Comparison of ENCODE assay signal across 18 cellular contexts in genomic region chr1:203476223-203476622, GRCh38. TPM values are rescaled to one million over a fixed set of nuclear protein-coding genes. Genes with fewer than 3 reads are reported as not detected.
A peak's percentile ranks its signal among the peaks of the same experiment; 100 is the strongest.
DNase-seq lines count a peak whose midpoint lies in the region; ATAC-seq and TF ChIP-seq lines count a peak whose summit lies in the region.
"Had no signal": no experiment of that assay in that cellular context is flagged by ENCODE, and none has a peak within 500 bp of the region (broad histone marks: within the 10 kb centered on the region; RNA-seq: fewer than 3 reads in every experiment).

No MANE protein-coding gene starts in this region.

- TF ChIP-seq POLR2A in sigmoid colon (IDR thresholded peaks at IDR 0.05): peak in 1 of 2 donors; percentile 12

- H3K4me1 ChIP-seq in left ventricle myocardium inferior: peaks cover 38% of the 10 kb centered on the region
- H3K4me1 ChIP-seq in left lung: peaks cover 5 to 13% of the 10 kb centered on the region in 2 donors
- peaks cover 0 to 55% (median 44%) of the 10 kb centered on the region in 4 donors for H3K4me1 ChIP-seq in sigmoid colon
- H3K4me1 ChIP-seq: Caco-2 had no signal

- H3K9me3 ChIP-seq in left ventricle myocardium inferior (replicated peaks): no peaks in the 10 kb centered on the region
- H3K9me3 ChIP-seq in left lung: no peaks in the 10 kb centered on the region
- H3K9me3 ChIP-seq in sigmoid colon: no peaks in the 10 kb centered on the region
- H3K9me3 ChIP-seq: Caco-2 had no signal

- H3K4me3 ChIP-seq in left ventricle myocardium inferior: peak overlapping the region; percentile 62
- peak overlapping the region; percentile 11 to 14 for H3K4me3 ChIP-seq in left lung
- H3K4me3 ChIP-seq in sigmoid colon: peak overlapping the region; percentile 51 to 66 (median 64)
- H3K4me3 ChIP-seq: PC-9 had no signal

- intact Hi-C loops in left ventricle myocardium inferior (cut with micrococcal nuclease): no loop called here
- intact Hi-C loops in left ventricle myocardium superior (cut with micrococcal nuclease): no loop called here
- intact Hi-C loops in left lung (cut with DNase I): no loop called here
- intact Hi-C loops in sigmoid colon (cut with DNase I): no loop called here

- peak overlapping the region; percentile 80 for H3K27ac ChIP-seq in left ventricle myocardium inferior (replicated peaks)
- H3K27ac ChIP-seq in left lung: peak overlapping the region; percentile 9
- peak overlapping the region; percentile 87 to 96 (median 91) for H3K27ac ChIP-seq in sigmoid colon
- H3K27ac ChIP-seq: PC-9 had no signal

- TF ChIP-seq EP300 in sigmoid colon (IDR thresholded peaks at IDR 0.05): no peak

- WGBS in sigmoid colon, 2 donors: 70 to 74% methylated on average over 6 of the region's 6 CpGs

- TF ChIP-seq CTCF in left ventricle myocardium inferior (IDR thresholded peaks at IDR 0.05; ENCODE audit: borderline replicate concordance): no peak
- TF ChIP-seq CTCF in left lung (IDR thresholded peaks at IDR 0.05): no peak
- TF ChIP-seq CTCF in sigmoid colon (IDR thresholded peaks at IDR 0.05): no peak

- DNase-seq in left ventricle myocardium inferior: no peak
- no peak for DNase-seq in left ventricle myocardium superior
- no peak for DNase-seq in left lung
- no peak for DNase-seq in sigmoid colon
- no peak for DNase-seq in activated naive CD4-positive, alpha-beta T cell treated with Interleukin-2 at 50 U/mL for 16 hours
- no peak for DNase-seq in activated T-cell treated with anti-CD3 and anti-CD28 coated beads, Interleukin-2, amount 50 U/mL, for 48 hours
- no peak for DNase-seq in GDM1 (lab: John Stamatoyannopoulos, UW)
- DNase-seq: activated CD4-positive, CD25-positive, alpha-beta regulatory T cell treated with anti-CD3 and anti-CD28 coated beads, Interleukin-2, amount 50 U/mL, for 72 hours; activated T-cell treated with anti-CD3 and anti-CD28 coated beads, Interleukin-2, amount 50 U/mL, for 1 hour; MV-4-11; stimulated activated CD4-positive, alpha-beta T cell treated with anti-CD3 and anti-CD28 coated beads, Interleukin-4, amount 100 ng/mL, for 1 hour; stimulated activated naive B cell treated with anti-CD40 and anti-IgM and Interleukin-4, amounts not matched to agents 10 μg/mL and 1 μg/mL and 100 μg/mL, for 72 hours had no signal

- ATAC-seq in left ventricle myocardium superior (no peak), left lung (no peak), GM18861 (IDR thresholded peaks at IDR 0.05; ENCODE audit: unreplicated experiment) (no peak)
- ATAC-seq: stimulated activated naive B cell treated with anti-CD40 and anti-IgM and Interleukin-4, amounts not matched to agents 10 μg/mL and 1 μg/mL and 100 μg/mL, for 72 hours had no signal

- no peaks in the 10 kb centered on the region for H3K36me3 ChIP-seq in left ventricle myocardium inferior
- H3K36me3 ChIP-seq in left lung: no peaks in the 10 kb centered on the region
- H3K36me3 ChIP-seq in sigmoid colon: no peaks in the 10 kb centered on the region

- H3K27me3 ChIP-seq in left ventricle myocardium inferior (ENCODE audit: low read depth): peaks cover 40% of the 10 kb centered on the region
- peaks cover 0 to 13% of the 10 kb centered on the region in 2 donors for H3K27me3 ChIP-seq in left lung
- no peaks in the 10 kb centered on the region for H3K27me3 ChIP-seq in sigmoid colon

RNA-seq across cellular contexts. Expression of gene PRELP, which starts 0.6 kb away (rescaled TPM):
- total RNA-seq in left ventricle myocardium inferior: 22.5 TPM
- total RNA-seq in left ventricle myocardium superior: 22.5 TPM
- 10 to 100 TPM; 19.3 to 20.5 TPM for total RNA-seq in left lung
- total RNA-seq in sigmoid colon: 100 to 1,000 TPM in 1 of 4 donors, 10 to 100 TPM in 3; 45.7 to 133 (median 77.9) TPM
- polyA plus RNA-seq in sigmoid colon: 10 to 100 TPM in 1 of 3 donors, 1 to 10 TPM in 1, under 1 TPM in 1; 0.92 to 15.1 (median 7.2) TPM
- total RNA-seq: A673, Caco-2, PC-9 had no signal

RNA-seq across cellular contexts. Expression of gene OPTC, which starts 17.7 kb away (rescaled TPM):
- not detected for total RNA-seq in left ventricle myocardium inferior
- total RNA-seq in left ventricle myocardium superior: not detected
- not detected for total RNA-seq in left lung
- total RNA-seq in sigmoid colon: not detected
- not detected for polyA plus RNA-seq in sigmoid colon
- total RNA-seq: A673, astrocyte, Caco-2, PC-9, progenitor cell of endocrine pancreas had no signal

Comparison
In these comparisons a context has a peak if more than half of its experiments do, and no peak if none do; other contexts are left out.
1. H3K27ac ChIP-seq: peak in every context shown above with its lines; median percentile 91 in sigmoid colon; 80 in left ventricle myocardium inferior; 9 in left lung.
2. H3K4me3 ChIP-seq: peak in every context shown above with its lines; median percentile 64 in sigmoid colon; 62 in left ventricle myocardium inferior; 12 in left lung.